8 cellular contexts compared by ENCODE assay signal in genomic region chr10:7756360-7756992, GRCh38. TPM values are rescaled to one million over a fixed set of nuclear protein-coding genes. Genes with fewer than 3 reads are reported as not detected.
DNase-seq lines count a peak whose midpoint lies in the region; ATAC-seq and TF ChIP-seq lines count a peak whose summit lies in the region.

No MANE protein-coding gene starts in this region.

- BruUV-seq in PC-9 (replicated peaks; lab: Mats Ljungman, UMichigan), result no TSS peak

- peak; percentile 34; the same call in 1 of the 2 replicates for TF ChIP-seq CTCF in PC-9 (conservative IDR thresholded peaks at IDR 0.05)
- TF ChIP-seq CTCF in epithelial cell of proximal tubule (conservative IDR thresholded peaks at IDR 0.05; ENCODE audit: low read depth, low read length), result peak; percentile 79

- intact Hi-C loops in PC-9 (cut with micrococcal nuclease; ENCODE audit: unreplicated experiment), result loop anchor here (10.0 kb wide), 1 partner anchor 1548 kb away; no protein-coding TSS in a partner anchor

- H3K27ac ChIP-seq in PC-9, result no peak overlapping the region

- POLR2A ChIA-PET in PC-9 (lab: Charles Lee; ENCODE audit: unreplicated experiment), result no interaction called here

- CTCF ChIA-PET in PC-9 (lab: Charles Lee), result no interaction called here

- H3K4me3 ChIP-seq in PC-9, result no peak overlapping the region
- no peak overlapping the region for H3K4me3 ChIP-seq in epithelial cell of proximal tubule (ENCODE audit: low read depth, low read length)

- H3K4me1 ChIP-seq in PC-9 (replicated peaks; ENCODE audit: insufficient read depth), result no peaks in the 10 kb centered on the region

- H3K9me3 ChIP-seq in PC-9 (ENCODE audit: insufficient read depth, low read depth), result no peaks in the 10 kb centered on the region

- H3K9me2 ChIP-seq in PC-9 (ENCODE audit: insufficient read depth), result no peaks in the 10 kb centered on the region

- ATAC-seq in GM19025 (IDR thresholded peaks at IDR 0.05; ENCODE audit: low read depth, unreplicated experiment) (peak; percentile 53), HG03135 (IDR thresholded peaks at IDR 0.05; ENCODE audit: unreplicated experiment) (no peak), GM21786 (IDR thresholded peaks at IDR 0.05; ENCODE audit: unreplicated experiment) (no peak), HG02973 (IDR thresholded peaks at IDR 0.05; ENCODE audit: unreplicated experiment) (no peak)

- H3K79me2 ChIP-seq in PC-9 (ENCODE audit: low read depth), result no peaks in the 10 kb centered on the region

- H3K4me2 ChIP-seq in PC-9, result no peak overlapping the region

- H3F3A ChIP-seq in PC-9 (ENCODE audit: insufficient read depth, low read depth), result no peaks in the 10 kb centered on the region

- H3K27me3 ChIP-seq in PC-9 (ENCODE audit: insufficient read depth, low read depth), result no peaks in the 10 kb centered on the region

- DNase-seq in AG20443 (ENCODE audit: low spot score) (peak; percentile 45), PC-9 (peak in 1 of 2 experiments; percentile 9), epithelial cell of proximal tubule (ENCODE audit: low read depth) (no peak), renal cortical epithelial cell (ENCODE audit: low read depth) (peak; percentile 26)

- H3K36me3 ChIP-seq in PC-9 (ENCODE audit: low read depth), result peaks cover 9% of the 10 kb centered on the region; the same call in 1 of the 2 replicates

- no peaks in the 10 kb centered on the region for H4K20me1 ChIP-seq in PC-9 (ENCODE audit: insufficient read depth)

- H2AFZ ChIP-seq in PC-9, result no peak overlapping the region

RNA-seq across cellular contexts. Expression of gene KIN, which starts 31.3 kb away (rescaled TPM):
- total RNA-seq in PC-9 (2021) (7.5 and 10.4 TPM in 2 replicates), epithelial cell of proximal tubule (8.9 and 10.8 TPM in 2 replicates), renal cortical epithelial cell (7.1 and 7.6 TPM in 2 replicates)

RNA-seq across cellular contexts. Expression of gene ATP5F1C, which starts 31.5 kb away (rescaled TPM):
- 282 and 284 TPM in 2 replicates for total RNA-seq in PC-9 (2021)
- 285 and 343 TPM in 2 replicates for total RNA-seq in epithelial cell of proximal tubule
- 410 and 438 TPM in 2 replicates for total RNA-seq in renal cortical epithelial cell

RNA-seq across cellular contexts. Expression of gene ITIH2, which starts 53.4 kb away (rescaled TPM):
- total RNA-seq in PC-9 (2021) (not detected in 2 replicates), epithelial cell of proximal tubule (not detected in 2 replicates), renal cortical epithelial cell (0.10 and 1.2 TPM in 2 replicates)
